In genomic region chr5:89556215-89557009, GRCh38 we compare ENCODE assay signal across 13 cellular contexts.
DNase-seq lines count a peak whose midpoint lies in the region; ATAC-seq, FAIRE-seq and TF ChIP-seq lines count a peak whose summit lies in the region.
"Had no signal": no experiment of that assay in that cellular context is flagged by ENCODE, and none has a peak within 500 bp of the region (broad histone marks: within the 10 kb centered on the region; RNA-seq: fewer than 3 reads in every experiment).

No MANE protein-coding gene starts in this region.

- no peak for ATAC-seq in HG03196 (IDR thresholded peaks at IDR 0.05; ENCODE audit: unreplicated experiment)
- ATAC-seq: activated T-helper 17 cell treated with anti-CD3 and anti-CD28 coated beads, Interleukin-2, amount 50 U/mL, for 72 hours had no signal

- no peak for TF ChIP-seq CTCF in AG09309 (IDR thresholded peaks at IDR 0.05; ENCODE audit: control insufficient read depth, insufficient read depth, low read depth, low read length, missing control alignments)

- FAIRE-seq in islet of Langerhans (lab: Jason Lieb, UNC) = peak; percentile 76

- DNase-seq in AG09309 (ENCODE audit: low read depth) (peak; percentile 50), HT1080 (ENCODE audit: low read depth) (peak; percentile 85), amniotic stem cell (lab: John Stamatoyannopoulos, UW) (peak; percentile 77), cortex of kidney (lab: John Stamatoyannopoulos, UW) (no peak)
- no peak for DNase-seq in stimulated activated CD4-positive, alpha-beta T cell treated with anti-CD3 and anti-CD28 coated beads, Interleukin-4, amount 100 ng/mL, for 1 hour
- DNase-seq in activated CD8-positive, alpha-beta memory T cell treated with anti-CD3 and anti-CD28 coated beads, Interleukin-2, amount 50 U/mL, for 48 hours = no peak
- DNase-seq: CD4-positive, alpha-beta T cell; NCI-H1105; stomach had no signal

- H3K4me3 ChIP-seq in AG09309 (ENCODE audit: control insufficient read depth, low read depth, low read length) = no peak overlapping the region
- H3K4me3 ChIP-seq: coronary artery, stomach had no signal

Comparison
In these comparisons a context has a peak if more than half of its experiments do, and no peak if none do; other contexts are left out.
1. DNase-seq: peak in AG09309 (single experiment), HT1080 (single experiment) and amniotic stem cell (single experiment); none in stimulated activated CD4-positive, alpha-beta T cell treated with anti-CD3 and anti-CD28 coated beads, Interleukin-4, amount 100 ng/mL, for 1 hour (single experiment), cortex of kidney (single experiment) and activated CD8-positive, alpha-beta memory T cell treated with anti-CD3 and anti-CD28 coated beads, Interleukin-2, amount 50 U/mL, for 48 hours (single experiment).